ENCODE assay signal across 10 cellular contexts in genomic region chr2:60884795-60885194, GRCh38. TPM values are rescaled to one million over a fixed set of nuclear protein-coding genes. Genes with fewer than 3 reads are reported as not detected.
A peak's percentile ranks its signal among the peaks of the same experiment; 100 is the strongest.
DNase-seq lines count a peak whose midpoint lies in the region; ATAC-seq, FAIRE-seq and TF ChIP-seq lines count a peak whose summit lies in the region.
"Had no signal": no experiment of that assay in that cellular context is flagged by ENCODE, and none has a peak within 500 bp of the region (broad histone marks: within the 10 kb centered on the region; RNA-seq: fewer than 3 reads in every experiment).

No MANE protein-coding gene starts in this region.

- CTCF ChIA-PET in A673 (lab: Charles Lee) (no interaction called here), Caco-2 (lab: Charles Lee) (no interaction called here)

- H3F3A ChIP-seq in GM23248 (ENCODE audit: insufficient read depth) = peaks cover 15% of the 10 kb centered on the region

- TF ChIP-seq CTCF in A673 (conservative IDR thresholded peaks at IDR 0.05; ENCODE audit: low read depth, low read length) = no peak
- no peak for TF ChIP-seq CTCF in right lobe of liver (IDR thresholded peaks at IDR 0.05)
- no peak for TF ChIP-seq CTCF in Caco-2 (IDR thresholded peaks at IDR 0.05; ENCODE audit: insufficient read depth in 1 of 2, low read depth in 1 of 2, low read length in 1 of 2, severe bottlenecking in 1 of 2, unreplicated experiment in 1 of 2)
- TF ChIP-seq CTCF in pancreas (IDR thresholded peaks at IDR 0.05) = no peak

- H4K20me1 ChIP-seq in GM23248 (ENCODE audit: insufficient read depth) = no peaks in the 10 kb centered on the region

- peak overlapping the region; percentile 90 for H3K4me2 ChIP-seq in GM23248 (ENCODE audit: unreplicated experiment)

- POLR2A ChIA-PET in A673 (lab: Charles Lee; ENCODE audit: low non-redundant PET) = no interaction called here
- POLR2A ChIA-PET in Caco-2 (lab: Charles Lee) = no interaction called here

- H3K27me3 ChIP-seq in A673 (replicated peaks; ENCODE audit: insufficient read depth, low read depth, low read length, poor library complexity) (no peaks in the 10 kb centered on the region), GM23248 (replicated peaks; ENCODE audit: insufficient read depth) (no peaks in the 10 kb centered on the region), right lobe of liver (no peaks in the 10 kb centered on the region), Caco-2 (replicated peaks; ENCODE audit: control insufficient read depth, insufficient read depth, low read length) (no peaks in the 10 kb centered on the region), pancreas (no peaks in the 10 kb centered on the region)

- in situ Hi-C loops in GM23248 (cut with MboI) = no loop called here

- no peak overlapping the region for H3K4me3 Mint-ChIP-seq in Caco-2 (ENCODE audit: unreplicated experiment)

- intact Hi-C loops in A673 (cut with micrococcal nuclease; ENCODE audit: unreplicated experiment) (loop anchor here (5.0 kb wide), 1 partner anchor 77 kb away; no protein-coding TSS in a partner anchor), right lobe of liver (cut with DNase I) (no loop called here), Caco-2 (cut with micrococcal nuclease; ENCODE audit: unreplicated experiment) (loop anchor here (5.0 kb wide), 2 partner anchors 77 to 177 kb away; no protein-coding TSS in a partner anchor), pancreas (cut with DNase I) (no loop called here)

- H3K9me2 ChIP-seq in GM23248 (ENCODE audit: insufficient read depth) = no peaks in the 10 kb centered on the region

- H3K4me1 ChIP-seq in A673 (ENCODE audit: insufficient read depth, low read length, poor library complexity, severe bottlenecking) = peaks cover 39% of the 10 kb centered on the region
- H3K4me1 ChIP-seq in GM23248 (ENCODE audit: insufficient read depth) = peaks cover 33% of the 10 kb centered on the region
- peaks cover 0 to 31% (median 0%) of the 10 kb centered on the region in 4 donors for H3K4me1 ChIP-seq in right lobe of liver
- peaks cover 5% of the 10 kb centered on the region; the same call in 1 of the 2 replicates for H3K4me1 ChIP-seq in Caco-2
- peaks cover 32 to 43% (median 40%) of the 10 kb centered on the region in 3 donors for H3K4me1 ChIP-seq in pancreas

- 29 to 40% methylated on average over 2 of the region's 2 CpGs for WGBS in GM23248 (ENCODE audit: low coverage in 1 of 2, low lambda C conversion rate in 2 of 2, missing lambda C conversion rate in 2 of 2), 2 experiments
- 10% methylated on average over 2 of the region's 2 CpGs for WGBS in right lobe of liver (ENCODE audit: insufficient coverage, low coverage, low lambda C conversion rate, missing lambda C conversion rate)
- WGBS in pancreas, 2 donors = 9 to 13% methylated on average over 2 of the region's 2 CpGs

- H3K4me1 Mint-ChIP-seq in Caco-2 (ENCODE audit: low read depth, unreplicated experiment) = peaks cover 20% of the 10 kb centered on the region

- H3K9me3 Mint-ChIP-seq in activated naive CD4-positive, alpha-beta T cell treated with anti-CD3 and anti-CD28 coated beads, Interleukin-2, amount 50 U/mL, for 72 hours = peaks cover 0 to 3% of the 10 kb centered on the region in 2 donors
- H3K9me3 Mint-ChIP-seq in Caco-2 (ENCODE audit: unreplicated experiment) = no peaks in the 10 kb centered on the region

- peak overlapping the region; percentile 99 for H3K4me3 ChIP-seq in A673 (ENCODE audit: low read depth, low read length, poor library complexity, severe bottlenecking)
- H3K4me3 ChIP-seq in GM23248 = peak overlapping the region; percentile 56
- H3K4me3 ChIP-seq in right lobe of liver = no peak overlapping the region
- no peak overlapping the region for H3K4me3 ChIP-seq in Caco-2 (ENCODE audit: low read depth, low read length)
- peak overlapping the region in 2 of 4 donors; percentile 53 to 88 for H3K4me3 ChIP-seq in pancreas

- peaks cover 72% of the 10 kb centered on the region for H3K79me2 ChIP-seq in GM23248 (ENCODE audit: insufficient read depth)

- no peak for FAIRE-seq in pancreas (lab: Jason Lieb, UNC)

- DNase-seq in A673 (ENCODE audit: low spot score) (no peak), GM23248 (peak; percentile 71), right lobe of liver (no peak), Caco-2 (no peak), pancreas (no peak), HuH-7.5 (ENCODE audit: low spot score) (no peak)
- DNase-seq in activated naive CD4-positive, alpha-beta T cell treated with anti-CD3 and anti-CD28 coated beads, Interleukin-2, amount 50 U/mL, for 72 hours (ENCODE audit: low spot score in 2 of 2) = no peak
- DNase-seq in stimulated activated CD4-positive, alpha-beta T cell treated with anti-CD3 and anti-CD28 coated beads, Interleukin-4, amount 100 ng/mL, for 1 hour = no peak
- DNase-seq: activated CD4-positive, alpha-beta T cell treated with anti-CD3 and anti-CD28 coated beads for 4 hours; NCI-H187 treated with DMSO at 0.1 percent for 48 hours had no signal

- H3K9me3 ChIP-seq in A673 (ENCODE audit: low read depth, low read length, poor library complexity, severe bottlenecking) (no peaks in the 10 kb centered on the region), GM23248 (ENCODE audit: low read depth) (no peaks in the 10 kb centered on the region), right lobe of liver (no peaks in the 10 kb centered on the region), Caco-2 (no peaks in the 10 kb centered on the region), pancreas (no peaks in the 10 kb centered on the region)

- peak overlapping the region; percentile 41; the same call in 1 of the 2 replicates for H2AFZ ChIP-seq in GM23248

- H3K27me3 Mint-ChIP-seq in Caco-2 (ENCODE audit: insufficient read depth, unreplicated experiment) = no peaks in the 10 kb centered on the region

- peaks cover 27 to 35% of the 10 kb centered on the region in 2 donors for H3K36me3 Mint-ChIP-seq in activated naive CD4-positive, alpha-beta T cell treated with anti-CD3 and anti-CD28 coated beads, Interleukin-2, amount 50 U/mL, for 72 hours
- H3K36me3 Mint-ChIP-seq in Caco-2 (ENCODE audit: insufficient read depth, unreplicated experiment) = peaks cover 13% of the 10 kb centered on the region

- no peak for ATAC-seq in activated naive CD4-positive, alpha-beta T cell treated with anti-CD3 and anti-CD28 coated beads, Interleukin-2, amount 50 U/mL, for 72 hours
- ATAC-seq in right lobe of liver (no peak), pancreas (no peak)

- no TSS peak for BruUV-seq in A673 (replicated peaks; lab: Mats Ljungman, UMichigan)
- no TSS peak for BruUV-seq in Caco-2 (replicated peaks; lab: Mats Ljungman, UMichigan)

- TF ChIP-seq POLR2A in right lobe of liver (IDR thresholded peaks at IDR 0.05) = no peak

- H3K9ac ChIP-seq in GM23248 = peak overlapping the region; percentile 99

- H3K36me3 ChIP-seq in A673 (ENCODE audit: insufficient read depth, low read length, poor library complexity, severe bottlenecking) = no peaks in the 10 kb centered on the region
- no peaks in the 10 kb centered on the region for H3K36me3 ChIP-seq in GM23248 (ENCODE audit: low read depth)
- no peaks in the 10 kb centered on the region for H3K36me3 ChIP-seq in right lobe of liver
- no peaks in the 10 kb centered on the region for H3K36me3 ChIP-seq in Caco-2 (ENCODE audit: control insufficient read depth, insufficient read depth, low read length)
- no peaks in the 10 kb centered on the region for H3K36me3 ChIP-seq in pancreas

- H3K27ac ChIP-seq in A673 (ENCODE audit: low read depth, low read length, poor library complexity, severe bottlenecking) (peak overlapping the region; percentile 65), GM23248 (peak overlapping the region; percentile 97), right lobe of liver (peak overlapping the region; percentile 8 to 99 (median 99)), pancreas (peak overlapping the region in 2 of 4 donors; percentile 97 to 99)

- peak overlapping the region; percentile 79 to 94 for H3K27ac Mint-ChIP-seq in activated naive CD4-positive, alpha-beta T cell treated with anti-CD3 and anti-CD28 coated beads, Interleukin-2, amount 50 U/mL, for 72 hours
- no peak overlapping the region for H3K27ac Mint-ChIP-seq in Caco-2 (ENCODE audit: unreplicated experiment)

RNA-seq across cellular contexts. Expression of gene REL, which starts 3.4 kb away (rescaled TPM):
- total RNA-seq in A673 (2021) = 11.5 and 13.3 TPM in 2 replicates
- 2.1 and 3.4 TPM in 2 replicates for total RNA-seq in GM23248 (2014; rRNA removed; shearing (Covaris generic))
- polyA plus RNA-seq in GM23248 (2016; fragmentation: Nextera tagmentation; extraction: Ambion mirVana) = 1.5 and 2.3 TPM in 2 replicates
- 10 to 100 TPM; 23.3 to 93.0 TPM for total RNA-seq in activated naive CD4-positive, alpha-beta T cell treated with anti-CD3 and anti-CD28 coated beads, Interleukin-2, amount 50 U/mL, for 72 hours
- 1 to 10 TPM; 3.5 to 7.5 (median 5.0) TPM for total RNA-seq in right lobe of liver
- 11.8 and 12.2 TPM in 2 replicates for total RNA-seq in Caco-2 (2022)
- 10 to 100 TPM in 2 of 6 donors, 1 to 10 TPM in 4; 5.7 to 11.9 (median 7.6) TPM for total RNA-seq in pancreas
- 1 to 10 TPM; 1.5 to 1.9 TPM for polyA plus RNA-seq in pancreas

Comparison
In these comparisons a context has a peak if more than half of its experiments do, and no peak if none do; other contexts are left out.
1. H3K4me3 ChIP-seq: peak in A673 (single experiment) and GM23248 (single experiment); none in right lobe of liver (0 of 3) and Caco-2 (single experiment).
2. intact Hi-C loops: an anchor here in A673 (5.0 kb wide) and Caco-2 (5.0 kb wide); none called in right lobe of liver and pancreas.